Comparison of ENCODE assay signal across 8 cellular contexts in genomic region chr18:48161201-48161910, GRCh38.
A peak's percentile ranks its signal among the peaks of the same experiment; 100 is the strongest.
DNase-seq lines count a peak whose midpoint lies in the region; ATAC-seq and TF ChIP-seq lines count a peak whose summit lies in the region.

No MANE protein-coding gene starts in this region.

- no peaks in the 10 kb centered on the region for H3K9me3 ChIP-seq in Karpas-422 (ENCODE audit: low read length)

- no peaks in the 10 kb centered on the region for H4K20me1 ChIP-seq in Karpas-422 (ENCODE audit: insufficient read depth, low read depth, low read length)

- H3K36me3 ChIP-seq in kidney epithelial cell (ENCODE audit: control insufficient read depth, insufficient read depth, low read length) (no peaks in the 10 kb centered on the region), Karpas-422 (ENCODE audit: insufficient read depth, low read length) (no peaks in the 10 kb centered on the region)

- no peak overlapping the region for H3K27ac ChIP-seq in Karpas-422 (ENCODE audit: low read length)

- H3K79me2 ChIP-seq in Karpas-422 (ENCODE audit: low read length) = no peaks in the 10 kb centered on the region

- H3K4me2 ChIP-seq in Karpas-422 (ENCODE audit: low read depth, low read length, poor library complexity, severe bottlenecking) = no peak overlapping the region

- no peak overlapping the region for H3K9ac ChIP-seq in Karpas-422 (ENCODE audit: low read length)

- H3K4me3 ChIP-seq in kidney epithelial cell (ENCODE audit: low read depth, low read length) = peak overlapping the region; percentile 60
- H3K4me3 ChIP-seq in Karpas-422 (ENCODE audit: low read length) = no peak overlapping the region

- H3K4me1 ChIP-seq in Karpas-422 (ENCODE audit: low read length) = no peaks in the 10 kb centered on the region

- DNase-seq in GM03348 (ENCODE audit: low spot score) = peak; percentile 96
- DNase-seq in NCI-H2107 (lab: John Stamatoyannopoulos, UW) = peak; percentile 84
- peak; percentile 45 for DNase-seq in activated CD4-positive, alpha-beta T cell treated with anti-CD3 and anti-CD28 coated beads for 1 hour
- DNase-seq in cerebellum (ENCODE audit: low spot score) = peak; percentile 76
- DNase-seq in kidney epithelial cell (ENCODE audit: low read depth) = peak; percentile 25
- peak; percentile 42 to 50 for DNase-seq in stimulated activated CD4-positive, alpha-beta T cell treated with anti-CD3 and anti-CD28 coated beads, Interleukin-15, amount 100 ng/mL, for 1 hour (ENCODE audit: low read depth in 1 of 2, low spot score in 1 of 2)
- DNase-seq in Karpas-422 = no peak

- TF ChIP-seq CTCF in kidney epithelial cell (IDR thresholded peaks at IDR 0.05; ENCODE audit: insufficient read depth, low read length, poor library complexity, severe bottlenecking) = no peak

- peak; percentile 85 for ATAC-seq in HG02678 (IDR thresholded peaks at IDR 0.05; ENCODE audit: unreplicated experiment)

- H2AFZ ChIP-seq in Karpas-422 (ENCODE audit: low read length) = no peak overlapping the region

- no peaks in the 10 kb centered on the region for H3K9me2 ChIP-seq in Karpas-422 (replicated peaks; ENCODE audit: insufficient read depth, low read length)

- no peaks in the 10 kb centered on the region for H3K27me3 ChIP-seq in kidney epithelial cell (ENCODE audit: control insufficient read depth, insufficient read depth, low read length)
- H3K27me3 ChIP-seq in Karpas-422 (ENCODE audit: low read length) = no peaks in the 10 kb centered on the region
